Comparison of ENCODE assay signal across 43 cellular contexts in the genomic region with DNA sequence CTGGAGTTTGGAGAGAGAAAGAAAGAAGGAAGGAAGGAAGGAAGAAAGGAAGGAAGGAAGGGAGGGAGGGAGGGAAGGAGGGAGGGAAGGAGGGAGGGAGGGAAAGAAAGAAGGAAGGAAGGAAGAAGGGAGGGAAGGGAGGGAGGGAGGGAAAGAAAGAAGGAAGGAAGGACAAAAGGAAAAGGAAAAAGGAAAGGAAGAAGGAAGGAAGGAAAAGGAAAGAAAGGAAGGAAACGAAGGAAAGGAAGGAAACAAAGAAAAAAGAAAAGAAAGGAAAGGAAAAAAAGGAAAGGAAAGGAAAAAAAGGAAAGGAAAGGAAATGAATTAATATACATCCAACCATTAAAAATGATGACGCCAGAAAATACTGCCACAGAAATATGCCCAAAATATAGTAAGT. TPM values are rescaled to one million over a fixed set of nuclear protein-coding genes. Genes with fewer than 3 reads are reported as not detected.
"Had no signal": no experiment of that assay in that cellular context is flagged by ENCODE, and none has a peak within 500 bp of the region (broad histone marks: within the 10 kb centered on the region; RNA-seq: fewer than 3 reads in every experiment).

No MANE protein-coding gene starts in this region.

- H3K4me1 ChIP-seq: adrenal gland, ascending aorta, body of pancreas, breast epithelium had no signal

- H3K27me3 ChIP-seq: adrenal gland, ascending aorta, body of pancreas, brain microvascular endothelial cell, breast epithelium had no signal

- H3K27ac Mint-ChIP-seq: activated naive CD4-positive, alpha-beta T cell treated with anti-CD3 and anti-CD28 coated beads for 36 hours; activated naive CD4-positive, alpha-beta T cell treated with anti-CD3 and anti-CD28 coated beads, Interleukin-2, amount 10 ng/mL, durations not matched to agents 7 days and 5 days; activated naive CD4-positive, alpha-beta T cell treated with anti-CD3 and anti-CD28 coated beads, Interleukin-2, amount 50 U/mL, for 24 hours; activated naive CD4-positive, alpha-beta T cell treated with anti-CD3 and anti-CD28 coated beads, Interleukin-2, amount 50 U/mL, for 72 hours; activated naive CD8-positive, alpha-beta T cell; activated naive CD8-positive, alpha-beta T cell treated with anti-CD3 and anti-CD28 coated beads for 36 hours; activated naive CD8-positive, alpha-beta T cell treated with anti-CD3 and anti-CD28 coated beads, Interleukin-2, amount 10 ng/mL, durations not matched to agents 7 days and 5 days; activated naive CD8-positive, alpha-beta T cell treated with anti-CD3 and anti-CD28 coated beads, Interleukin-2, amount 50 U/mL, for 24 hours; activated T-cell treated with anti-CD3 and anti-CD28 coated beads, Interleukin-2, amount 50 U/mL, for 72 hours; activated T-helper 1 cell treated with anti-CD3 and anti-CD28 coated beads, Interleukin-12 subunit alpha, Interleukin-12 subunit beta, Interleukin-2, Interleukin-4 antibody, amounts not matched to agents 30 ng/mL and 10 ng/mL and 1 ng/mL, durations not matched to agents 14 hours and 24 hours and 36 hours; activated T-helper 17 cell treated with anti-CD3 and anti-CD28 coated beads, Interleukin-2, amount 50 U/mL, for 72 hours; activated T-helper 2 cell treated with anti-CD3 and anti-CD28 coated beads, Interferon-gamma antibody, Interleukin-2, Interleukin-4, amounts not matched to agents 10 μg/mL and 5 μg/mL and 100 μg/mL, durations not matched to agents 14 hours and 24 hours and 36 hours; brain had no signal

- H3K9me3 ChIP-seq: adrenal gland, ascending aorta, body of pancreas, breast epithelium had no signal

- FAIRE-seq: astrocyte, bronchial epithelial cell, colon had no signal

- H3K4me1 Mint-ChIP-seq: activated naive CD8-positive, alpha-beta T cell treated with anti-CD3 and anti-CD28 coated beads for 36 hours; activated naive CD8-positive, alpha-beta T cell treated with anti-CD3 and anti-CD28 coated beads, Interleukin-2, amount 50 U/mL, for 24 hours; activated T-helper 17 cell treated with anti-CD3 and anti-CD28 coated beads, Interleukin-2, amount 50 U/mL, for 72 hours; brain; central memory CD8-positive, alpha-beta T cell had no signal

- H3K4me3 Mint-ChIP-seq: activated naive CD4-positive, alpha-beta T cell treated with anti-CD3 and anti-CD28 coated beads for 36 hours; activated naive CD4-positive, alpha-beta T cell treated with anti-CD3 and anti-CD28 coated beads, Interleukin-2, amount 10 ng/mL, durations not matched to agents 7 days and 5 days; activated naive CD4-positive, alpha-beta T cell treated with anti-CD3 and anti-CD28 coated beads, Interleukin-2, amount 50 U/mL, for 24 hours; activated naive CD8-positive, alpha-beta T cell; activated naive CD8-positive, alpha-beta T cell treated with anti-CD3 and anti-CD28 coated beads for 36 hours; activated naive CD8-positive, alpha-beta T cell treated with anti-CD3 and anti-CD28 coated beads, Interleukin-2, amount 10 ng/mL, durations not matched to agents 7 days and 5 days; activated naive CD8-positive, alpha-beta T cell treated with anti-CD3 and anti-CD28 coated beads, Interleukin-2, amount 50 U/mL, for 24 hours; activated T-cell treated with anti-CD3 and anti-CD28 coated beads, Interleukin-2, amount 50 U/mL, for 4 hours; activated T-cell treated with anti-CD3 and anti-CD28 coated beads, Interleukin-2, amount 50 U/mL, for 72 hours; activated T-helper 1 cell treated with anti-CD3 and anti-CD28 coated beads, Interleukin-12 subunit alpha, Interleukin-12 subunit beta, Interleukin-2, Interleukin-4 antibody, amounts not matched to agents 30 ng/mL and 10 ng/mL and 1 ng/mL, durations not matched to agents 14 hours and 24 hours and 36 hours; activated T-helper 17 cell treated with anti-CD3 and anti-CD28 coated beads, Interleukin-2, amount 50 U/mL, for 72 hours; brain; central memory CD8-positive, alpha-beta T cell had no signal

- H3K4me3 ChIP-seq: adrenal gland, ascending aorta, body of pancreas, breast epithelium, cardiac muscle cell had no signal

- ATAC-seq: activated naive CD4-positive, alpha-beta T cell treated with anti-CD3 and anti-CD28 coated beads, Interleukin-2, amount 50 U/mL, for 72 hours; activated naive CD8-positive, alpha-beta T cell treated with anti-CD3 and anti-CD28 coated beads, Interleukin-2, amount 50 U/mL, for 24 hours; activated T-cell treated with anti-CD3 and anti-CD28 coated beads, Interleukin-2, amount 50 U/mL, for 4 hours; activated T-cell treated with anti-CD3 and anti-CD28 coated beads, Interleukin-2, amount 50 U/mL, for 72 hours; activated T-helper 17 cell treated with anti-CD3 and anti-CD28 coated beads, Interleukin-2, amount 50 U/mL, for 72 hours; body of pancreas had no signal

- H3K27ac ChIP-seq: adrenal gland, ascending aorta, body of pancreas, brain microvascular endothelial cell, breast epithelium, cardiac muscle cell had no signal

- DNase-seq: activated effector memory CD4-positive, alpha-beta T cell treated with anti-CD3 and anti-CD28 coated beads, Interleukin-2, amount 50 U/mL, for 16 hours; activated effector memory CD4-positive, alpha-beta T cell treated with Interleukin-2 at 50 U/mL for 16 hours; activated gamma-delta T cell; activated gamma-delta T cell treated with Interleukin-2 at 50 U/mL for 16 hours; activated naive CD4-positive, alpha-beta T cell; activated naive CD4-positive, alpha-beta T cell treated with anti-CD3 and anti-CD28 coated beads for 36 hours; activated naive CD4-positive, alpha-beta T cell treated with anti-CD3 and anti-CD28 coated beads, Interleukin-2, amount 10 ng/mL, durations not matched to agents 7 days and 5 days; activated naive CD4-positive, alpha-beta T cell treated with anti-CD3 and anti-CD28 coated beads, Interleukin-2, amount 50 U/mL, for 16 hours; activated naive CD4-positive, alpha-beta T cell treated with Interleukin-2 at 50 U/mL for 16 hours; activated naive CD8-positive, alpha-beta T cell treated with anti-CD3 and anti-CD28 coated beads for 36 hours; activated naive CD8-positive, alpha-beta T cell treated with anti-CD3 and anti-CD28 coated beads, Interleukin-2, amount 10 ng/mL, durations not matched to agents 7 days and 5 days; activated naive CD8-positive, alpha-beta T cell treated with anti-CD3 and anti-CD28 coated beads, Interleukin-2, amount 50 U/mL, for 24 hours; activated T-cell treated with anti-CD3 and anti-CD28 coated beads, Interleukin-2, amount 50 U/mL, for 4 hours; activated T-cell treated with anti-CD3 and anti-CD28 coated beads, Interleukin-2, amount 50 U/mL, for 48 hours; activated T-cell treated with anti-CD3 and anti-CD28 coated beads, Interleukin-2, amount 50 U/mL, for 72 hours; adrenal gland; amniotic stem cell; amygdala; anterior cingulate cortex; aorta; body of pancreas; brain microvascular endothelial cell; caudate nucleus; central memory CD4-positive, alpha-beta T cell; cerebellar nuclear complex had no signal

- H3K36me3 Mint-ChIP-seq: activated naive CD4-positive, alpha-beta T cell treated with anti-CD3 and anti-CD28 coated beads, Interleukin-2, amount 10 ng/mL, durations not matched to agents 7 days and 5 days; activated naive CD4-positive, alpha-beta T cell treated with anti-CD3 and anti-CD28 coated beads, Interleukin-2, amount 50 U/mL, for 72 hours; activated naive CD8-positive, alpha-beta T cell; activated naive CD8-positive, alpha-beta T cell treated with anti-CD3 and anti-CD28 coated beads for 36 hours; brain had no signal

- H3K36me3 ChIP-seq: adrenal gland, ascending aorta, brain microvascular endothelial cell, breast epithelium, cardiac muscle cell had no signal

- H3K9me3 Mint-ChIP-seq: activated naive CD4-positive, alpha-beta T cell treated with anti-CD3 and anti-CD28 coated beads for 36 hours; activated naive CD4-positive, alpha-beta T cell treated with anti-CD3 and anti-CD28 coated beads, Interleukin-2, amount 10 ng/mL, durations not matched to agents 7 days and 5 days; activated naive CD4-positive, alpha-beta T cell treated with anti-CD3 and anti-CD28 coated beads, Interleukin-2, amount 50 U/mL, for 24 hours; activated naive CD4-positive, alpha-beta T cell treated with anti-CD3 and anti-CD28 coated beads, Interleukin-2, amount 50 U/mL, for 72 hours; activated naive CD8-positive, alpha-beta T cell treated with anti-CD3 and anti-CD28 coated beads for 36 hours; activated naive CD8-positive, alpha-beta T cell treated with anti-CD3 and anti-CD28 coated beads, Interleukin-2, amount 10 ng/mL, durations not matched to agents 7 days and 5 days; activated naive CD8-positive, alpha-beta T cell treated with anti-CD3 and anti-CD28 coated beads, Interleukin-2, amount 50 U/mL, for 24 hours; activated T-cell treated with anti-CD3 and anti-CD28 coated beads, Interleukin-2, amount 50 U/mL, for 4 hours; activated T-cell treated with anti-CD3 and anti-CD28 coated beads, Interleukin-2, amount 50 U/mL, for 72 hours; activated T-helper 1 cell treated with anti-CD3 and anti-CD28 coated beads, Interleukin-12 subunit alpha, Interleukin-12 subunit beta, Interleukin-2, Interleukin-4 antibody, amounts not matched to agents 30 ng/mL and 10 ng/mL and 1 ng/mL, durations not matched to agents 14 hours and 24 hours and 36 hours; activated T-helper 17 cell treated with anti-CD3 and anti-CD28 coated beads, Interleukin-2, amount 50 U/mL, for 72 hours; activated T-helper 2 cell treated with anti-CD3 and anti-CD28 coated beads, Interferon-gamma antibody, Interleukin-2, Interleukin-4, amounts not matched to agents 10 μg/mL and 5 μg/mL and 100 μg/mL, durations not matched to agents 14 hours and 24 hours and 36 hours; brain; central memory CD8-positive, alpha-beta T cell had no signal

RNA-seq across cellular contexts. Expression of a gene that starts 18.7 kb away (rescaled TPM):
- total RNA-seq: activated naive CD4-positive, alpha-beta T cell treated with anti-CD3 and anti-CD28 coated beads for 36 hours; activated naive CD4-positive, alpha-beta T cell treated with anti-CD3 and anti-CD28 coated beads, Interleukin-2, amount 50 U/mL, for 72 hours; activated naive CD8-positive, alpha-beta T cell treated with anti-CD3 and anti-CD28 coated beads for 36 hours; activated naive CD8-positive, alpha-beta T cell treated with anti-CD3 and anti-CD28 coated beads, Interleukin-2, amount 10 ng/mL, durations not matched to agents 7 days and 5 days; activated T-cell treated with anti-CD3 and anti-CD28 coated beads, Interleukin-2, amount 50 U/mL, for 4 hours; activated T-cell treated with anti-CD3 and anti-CD28 coated beads, Interleukin-2, amount 50 U/mL, for 72 hours; activated T-helper 1 cell treated with anti-CD3 and anti-CD28 coated beads, Interleukin-12 subunit alpha, Interleukin-12 subunit beta, Interleukin-2, Interleukin-4 antibody, amounts not matched to agents 30 ng/mL and 10 ng/mL and 1 ng/mL, durations not matched to agents 14 hours and 24 hours and 36 hours; activated T-helper 17 cell treated with anti-CD3 and anti-CD28 coated beads, Interleukin-2, amount 50 U/mL, for 72 hours; activated T-helper 2 cell treated with anti-CD3 and anti-CD28 coated beads, Interferon-gamma antibody, Interleukin-2, Interleukin-4, amounts not matched to agents 10 μg/mL and 5 μg/mL and 100 μg/mL, durations not matched to agents 14 hours and 24 hours and 36 hours; adrenal gland; aorta; ascending aorta; astrocyte; body of pancreas; breast epithelium; bronchial epithelial cell; cardiac muscle cell; cardiac septum; cerebellum; chondrocyte had no signal
- polyA plus RNA-seq: adipose tissue, adrenal gland, aorta, cardiac muscle cell had no signal

RNA-seq across cellular contexts. Expression of a gene that starts 27.4 kb away (rescaled TPM):
- total RNA-seq: activated naive CD4-positive, alpha-beta T cell treated with anti-CD3 and anti-CD28 coated beads for 36 hours; activated naive CD4-positive, alpha-beta T cell treated with anti-CD3 and anti-CD28 coated beads, Interleukin-2, amount 50 U/mL, for 72 hours; activated naive CD8-positive, alpha-beta T cell treated with anti-CD3 and anti-CD28 coated beads for 36 hours; activated naive CD8-positive, alpha-beta T cell treated with anti-CD3 and anti-CD28 coated beads, Interleukin-2, amount 10 ng/mL, durations not matched to agents 7 days and 5 days; activated T-cell treated with anti-CD3 and anti-CD28 coated beads, Interleukin-2, amount 50 U/mL, for 4 hours; activated T-cell treated with anti-CD3 and anti-CD28 coated beads, Interleukin-2, amount 50 U/mL, for 72 hours; activated T-helper 1 cell treated with anti-CD3 and anti-CD28 coated beads, Interleukin-12 subunit alpha, Interleukin-12 subunit beta, Interleukin-2, Interleukin-4 antibody, amounts not matched to agents 30 ng/mL and 10 ng/mL and 1 ng/mL, durations not matched to agents 14 hours and 24 hours and 36 hours; activated T-helper 17 cell treated with anti-CD3 and anti-CD28 coated beads, Interleukin-2, amount 50 U/mL, for 72 hours; activated T-helper 2 cell treated with anti-CD3 and anti-CD28 coated beads, Interferon-gamma antibody, Interleukin-2, Interleukin-4, amounts not matched to agents 10 μg/mL and 5 μg/mL and 100 μg/mL, durations not matched to agents 14 hours and 24 hours and 36 hours; adrenal gland; aorta; ascending aorta; astrocyte; body of pancreas; breast epithelium; bronchial epithelial cell; cardiac muscle cell; cardiac septum; cerebellum; chondrocyte had no signal
- polyA plus RNA-seq: adipose tissue, adrenal gland, aorta, cardiac muscle cell had no signal
